Comparison of ENCODE assay signal across 9 cellular contexts in the genomic region with DNA sequence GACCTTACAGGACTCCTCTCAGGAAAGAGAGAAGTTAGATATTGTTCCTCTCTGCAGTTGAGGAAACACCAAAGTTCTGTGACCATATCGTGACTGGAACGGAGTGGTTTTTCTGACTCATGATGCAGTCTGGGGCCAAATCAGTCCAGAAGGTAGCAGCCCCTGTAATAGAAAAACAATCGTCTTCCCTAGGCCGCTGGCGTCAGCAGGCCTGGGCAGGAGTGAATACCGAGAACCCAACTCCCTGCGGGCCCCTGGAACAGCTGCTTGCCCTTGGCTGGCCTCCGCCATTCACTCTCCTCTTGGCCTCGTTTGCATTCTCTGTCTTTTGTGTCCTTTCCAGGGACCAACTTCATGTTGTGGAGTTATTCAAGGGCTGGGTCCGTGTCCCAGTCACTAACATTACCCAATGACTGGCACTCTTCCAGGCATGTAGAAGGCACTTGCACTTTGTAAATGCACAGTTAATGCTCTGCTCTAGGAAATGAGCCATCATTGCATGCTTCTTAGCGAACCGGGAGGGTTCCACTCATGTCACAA. TPM values are rescaled to one million over a fixed set of nuclear protein-coding genes. Genes with fewer than 3 reads are reported as not detected.
DNase-seq lines count a peak whose midpoint lies in the region; ATAC-seq and TF ChIP-seq lines count a peak whose summit lies in the region.
"Had no signal": no experiment of that assay in that cellular context is flagged by ENCODE, and none has a peak within 500 bp of the region (broad histone marks: within the 10 kb centered on the region; RNA-seq: fewer than 3 reads in every experiment).

No MANE protein-coding gene starts in this region.

- H3K4me1 ChIP-seq in body of pancreas (peaks cover 47% of the 10 kb centered on the region), right cardiac atrium (ENCODE audit: control insufficient read depth, insufficient read depth, low read length) (peaks cover 5% of the 10 kb centered on the region), testis (no peaks in the 10 kb centered on the region)

- DNase-seq in NB4 (ENCODE audit: low read depth) (peak; percentile 91), body of pancreas (peak; percentile 37 to 64 (median 52)), right cardiac atrium (peak; percentile 94 to 95 (median 95)), testis (peak; percentile 49), NCI-H1436 treated with DMSO at 0.1 percent for 48 hours (lab: John Stamatoyannopoulos, UW) (no peak), cerebellar nuclear complex (lab: John Stamatoyannopoulos, UW) (no peak)
- no peak for DNase-seq in activated naive CD4-positive, alpha-beta T cell treated with anti-CD3 and anti-CD28 coated beads, Interleukin-2, amount 50 U/mL, for 16 hours
- DNase-seq: activated gamma-delta T cell treated with Interleukin-2 at 50 U/mL for 16 hours had no signal

- H3K27ac ChIP-seq in body of pancreas: peak overlapping the region in 2 of 4 donors; percentile 44 to 52
- peak overlapping the region; percentile 1 for H3K27ac ChIP-seq in right cardiac atrium (ENCODE audit: low read length)
- H3K27ac ChIP-seq in testis: no peak overlapping the region

- H3K9me3 ChIP-seq in body of pancreas (no peaks in the 10 kb centered on the region), right cardiac atrium (ENCODE audit: control insufficient read depth, low read length) (no peaks in the 10 kb centered on the region), testis (no peaks in the 10 kb centered on the region)

- H3K4me3 ChIP-seq in NB4 (ENCODE audit: low read depth, low read length) (no peak overlapping the region), body of pancreas (no peak overlapping the region), right cardiac atrium (ENCODE audit: low read length) (no peak overlapping the region), testis (no peak overlapping the region)

- WGBS in body of pancreas, 2 donors: 59 to 70% methylated on average over 12 of the region's 12 CpGs
- 36% methylated on average over 12 of the region's 12 CpGs for WGBS in right cardiac atrium
- WGBS in testis, 2 donors: 72 to 87% methylated on average over 12 of the region's 12 CpGs

- no peak for TF ChIP-seq POLR2A in NB4 (IDR thresholded peaks at IDR 0.05; ENCODE audit: extremely low read depth, insufficient read length)
- TF ChIP-seq POLR2A in body of pancreas (IDR thresholded peaks at IDR 0.05): no peak
- no peak for TF ChIP-seq POLR2A in testis (IDR thresholded peaks at IDR 0.05)

- no peak for TF ChIP-seq CTCF in NB4 (IDR thresholded peaks at IDR 0.05; ENCODE audit: low read depth, low read length)
- no peak for TF ChIP-seq CTCF in body of pancreas (IDR thresholded peaks at IDR 0.05)
- no peak for TF ChIP-seq CTCF in testis (IDR thresholded peaks at IDR 0.05)

- H3K36me3 ChIP-seq in body of pancreas (replicated peaks in 1 of 2; ENCODE audit: insufficient read depth in 1 of 2, low read depth in 2 of 2) (no peaks in the 10 kb centered on the region), testis (ENCODE audit: low read depth, missing control alignments) (no peaks in the 10 kb centered on the region)

- H3K27me3 ChIP-seq in body of pancreas (no peaks in the 10 kb centered on the region), right cardiac atrium (ENCODE audit: control insufficient read depth, insufficient read depth) (no peaks in the 10 kb centered on the region), testis (no peaks in the 10 kb centered on the region)

- ATAC-seq in body of pancreas (peak; percentile 12), right cardiac atrium (peak; percentile 95 to 96), HG02571 (IDR thresholded peaks at IDR 0.05; ENCODE audit: unreplicated experiment) (no peak)

- intact Hi-C loops in body of pancreas (cut with DNase I) (no loop called here), right cardiac atrium (cut with DNase I) (no loop called here), testis (cut with DNase I; ENCODE audit: low total_unique reads) (no loop called here)

RNA-seq across cellular contexts. Expression of a gene that starts 10.9 kb away (rescaled TPM):
- total RNA-seq in body of pancreas (under 1 TPM; 0.26 to 0.33 TPM), right cardiac atrium (1 to 10 TPM in 3 of 4 donors, under 1 TPM in 1; 0.80 to 3.1 (median 1.4) TPM), testis (1 to 10 TPM in 1 of 2 donors, under 1 TPM in 1; 0.79 to 1.2 TPM)
- polyA plus RNA-seq in right cardiac atrium (0.48 TPM), testis (ENCODE audit: insufficient read depth, low read depth, low replicate concordance) (1.4 TPM)

Comparison
In these comparisons a context has a peak if more than half of its experiments do, and no peak if none do; other contexts are left out.
1. DNase-seq: peak in NB4 (single experiment), body of pancreas (4 of 4), right cardiac atrium (3 of 3) and testis (single experiment); none in NCI-H1436 treated with DMSO at 0.1 percent for 48 hours (single experiment), activated naive CD4-positive, alpha-beta T cell treated with anti-CD3 and anti-CD28 coated beads, Interleukin-2, amount 50 U/mL, for 16 hours (single experiment) and cerebellar nuclear complex (0 of 2).